Comparison of ENCODE assay signal across 8 cellular contexts in genomic region chr10:84540617-84541288, GRCh38.
DNase-seq lines count a peak whose midpoint lies in the region; TF ChIP-seq lines count a peak whose summit lies in the region.

No MANE protein-coding gene starts in this region.

- no peak overlapping the region for H4K8ac ChIP-seq in H9 (replicated peaks; ENCODE audit: insufficient read length, low read depth, low read length)

- H3K4me1 ChIP-seq in H9 (ENCODE audit: insufficient read depth, low read length) = no peaks in the 10 kb centered on the region; the same call in 1 of the 2 replicates

- no peaks in the 10 kb centered on the region for H3K79me2 ChIP-seq in H9 (ENCODE audit: insufficient read depth, low read length)

- no peak overlapping the region for H3K23ac ChIP-seq in H9 (ENCODE audit: insufficient read length, low read depth, low read length)

- no peak overlapping the region for H3K27ac ChIP-seq in H9 (ENCODE audit: insufficient read length, low read depth, low read length)

- no peak overlapping the region for H2BK20ac ChIP-seq in H9 (ENCODE audit: low read depth, low read length, poor library complexity, severe bottlenecking)

- H4K5ac ChIP-seq in H9 (ENCODE audit: insufficient read length, low read depth, low read length) = no peak overlapping the region

- no peaks in the 10 kb centered on the region for H3K79me1 ChIP-seq in H9 (ENCODE audit: insufficient read depth, low read depth, low read length, poor library complexity, severe bottlenecking)

- no peak overlapping the region for H3K27ac Mint-ChIP-seq in H9

- H3K23me2 ChIP-seq in H9 (ENCODE audit: insufficient read length, low read depth, low read length, poor library complexity, severe bottlenecking) = no peaks in the 10 kb centered on the region

- DNase-seq in GM12864 (ENCODE audit: low read depth) (no peak), H9 (peak; percentile 88), M059J (ENCODE audit: low read depth) (peak; percentile 53), dermis blood vessel endothelial cell (peak; percentile 78), lung microvascular endothelial cell (ENCODE audit: low read depth in 2 of 2) (peak; percentile 64 to 66), NCI-H187 treated with DMSO at 0.1 percent for 48 hours (lab: John Stamatoyannopoulos, UW) (no peak)
- peak; percentile 57 to 63 for DNase-seq in activated CD4-positive, alpha-beta T cell treated with anti-CD3 and anti-CD28 coated beads, Interleukin-2, amount 50 U/mL, for 4 hours
- DNase-seq in stimulated activated CD8-positive, alpha-beta memory T cell treated with anti-CD3 and anti-CD28 coated beads, Interleukin-12 subunit alpha, Interleukin-12 subunit beta, amount 100 ng/mL, for 24 hours (ENCODE audit: extremely low read depth) = peak; percentile 19

- H2BK15ac ChIP-seq in H9 (ENCODE audit: low read depth, low read length) = no peak overlapping the region

- no peaks in the 10 kb centered on the region for H3K9me3 ChIP-seq in H9 (ENCODE audit: control insufficient read depth, low read depth, low read length)

- H3K36me3 Mint-ChIP-seq in H9 (ENCODE audit: insufficient read depth in 1 of 3, low read depth in 3 of 3) = peaks cover 0 to 15% (median 3%) of the 10 kb centered on the region in 3 experiments; a peak in 4 of 7 replicates

- H3K9ac ChIP-seq in H9 (ENCODE audit: extremely low read depth, insufficient read length, low read length) = no peak overlapping the region

- no peaks in the 10 kb centered on the region for H3K27me3 ChIP-seq in H9 (ENCODE audit: insufficient read depth, low read length)

- no peak overlapping the region for H3K56ac ChIP-seq in H9 (ENCODE audit: insufficient read length, low read depth, low read length)

- H3K4me1 Mint-ChIP-seq in H9 = peaks cover 39% of the 10 kb centered on the region in 2 experiments

- peak overlapping the region; percentile 42 for H3K4me2 ChIP-seq in H9 (ENCODE audit: insufficient read depth, insufficient read length, low read length)

- no CpG with 5 or more reads among the region's 51 CpGs for whole genome bisulfite sequencing in H9 (ENCODE audit: extremely low coverage, insufficient read length, low lambda C conversion rate)

- no peak overlapping the region for H2AFZ ChIP-seq in H9 (ENCODE audit: low read length)

- no peak overlapping the region for H3K4ac ChIP-seq in H9 (ENCODE audit: low read depth, low read length)

- H3T11ph ChIP-seq in H9 (ENCODE audit: low read length) = no peak overlapping the region

- TF ChIP-seq CTCF in GM12864 (IDR thresholded peaks at IDR 0.05; ENCODE audit: low read depth, low read length, missing control alignments) (peak; percentile 79), H9 (conservative IDR thresholded peaks at IDR 0.05) (peak; percentile 84)

- peaks cover 6 to 10% of the 10 kb centered on the region in 2 experiments for H3K9me3 Mint-ChIP-seq in H9

- H4K20me1 ChIP-seq in H9 (ENCODE audit: control insufficient read depth, insufficient read depth, insufficient read length) = no peaks in the 10 kb centered on the region

- H3K14ac ChIP-seq in H9 (ENCODE audit: insufficient read depth, low read length) = no peak overlapping the region

- no peak overlapping the region for H3K18ac ChIP-seq in H9 (ENCODE audit: insufficient read length, low read depth, low read length)

- H4K91ac ChIP-seq in H9 (ENCODE audit: insufficient read length, low read depth, low read length) = no peak overlapping the region

- H3K4me3 ChIP-seq in GM12864 (ENCODE audit: low read depth, low read length) = no peak overlapping the region

- H3K27me3 Mint-ChIP-seq in H9 (ENCODE audit: low read depth) = peaks cover 4% of the 10 kb centered on the region

- H2BK120ac ChIP-seq in H9 (ENCODE audit: low read depth, low read length, poor library complexity, severe bottlenecking) = no peak overlapping the region

- no peak overlapping the region for H2BK12ac ChIP-seq in H9 (ENCODE audit: insufficient read length, low read depth, low read length)

- no peak overlapping the region for H2AK5ac ChIP-seq in H9 (ENCODE audit: insufficient read length, low read length)

- H3K4me3 Mint-ChIP-seq in H9 = peak overlapping the region; percentile 70 to 74

- H2BK5ac ChIP-seq in H9 (ENCODE audit: insufficient read length, low read length) = no peak overlapping the region

Comparison
In these comparisons a context has a peak if more than half of its experiments do, and no peak if none do; other contexts are left out.
1. DNase-seq: peak in H9 (single experiment), M059J (single experiment), activated CD4-positive, alpha-beta T cell treated with anti-CD3 and anti-CD28 coated beads, Interleukin-2, amount 50 U/mL, for 4 hours (2 of 2), dermis blood vessel endothelial cell (single experiment), lung microvascular endothelial cell (2 of 2) and stimulated activated CD8-positive, alpha-beta memory T cell treated with anti-CD3 and anti-CD28 coated beads, Interleukin-12 subunit alpha, Interleukin-12 subunit beta, amount 100 ng/mL, for 24 hours (single experiment); none in GM12864 (single experiment) and NCI-H187 treated with DMSO at 0.1 percent for 48 hours (single experiment).